ENCODE assay signal across 1 cellular context in the genomic region with DNA sequence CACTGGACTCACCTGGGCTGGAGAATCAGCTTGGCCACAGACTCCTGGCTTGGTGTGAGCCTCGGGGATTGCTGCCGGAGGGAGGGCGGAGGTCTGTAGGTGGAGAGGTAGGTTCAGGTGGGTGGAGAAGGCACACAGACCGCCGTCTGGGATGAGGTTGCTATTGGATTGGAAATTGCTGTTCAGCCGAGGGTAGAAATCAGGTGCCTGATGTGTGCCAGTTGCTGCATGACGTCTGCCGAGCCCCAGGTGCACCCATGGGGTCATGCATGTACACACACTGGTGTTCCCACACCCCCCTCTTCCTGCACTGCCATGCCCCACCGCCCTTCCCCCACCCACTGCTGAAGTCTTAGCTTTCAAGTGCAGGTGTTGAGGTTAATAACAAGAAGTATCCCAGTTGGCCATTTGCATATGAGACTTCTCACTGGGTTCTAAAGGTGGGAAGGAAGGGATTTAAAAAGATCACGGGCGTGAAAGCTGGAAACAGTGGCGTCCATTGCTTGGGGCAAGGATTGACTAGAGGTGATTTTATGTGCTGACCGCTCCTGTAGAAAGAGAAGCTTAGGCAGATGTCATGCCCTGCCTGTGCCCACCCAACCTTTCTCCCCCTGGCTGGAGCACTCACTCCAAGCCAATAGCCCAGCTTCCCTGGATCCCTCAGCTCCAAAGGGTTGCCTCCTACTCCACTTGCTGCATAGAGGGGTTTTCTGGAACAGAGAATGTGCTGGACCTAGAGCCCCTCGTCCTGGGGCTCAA.
TF ChIP-seq lines count a peak whose summit lies in the region.

No MANE protein-coding gene starts in this region.

TF ChIP-seq in HepG2, 621 proteins besides CTCF, POLR2A, EP300 and RAD21 (continued from another document):
- TF ChIP-seq, protein P1, sequence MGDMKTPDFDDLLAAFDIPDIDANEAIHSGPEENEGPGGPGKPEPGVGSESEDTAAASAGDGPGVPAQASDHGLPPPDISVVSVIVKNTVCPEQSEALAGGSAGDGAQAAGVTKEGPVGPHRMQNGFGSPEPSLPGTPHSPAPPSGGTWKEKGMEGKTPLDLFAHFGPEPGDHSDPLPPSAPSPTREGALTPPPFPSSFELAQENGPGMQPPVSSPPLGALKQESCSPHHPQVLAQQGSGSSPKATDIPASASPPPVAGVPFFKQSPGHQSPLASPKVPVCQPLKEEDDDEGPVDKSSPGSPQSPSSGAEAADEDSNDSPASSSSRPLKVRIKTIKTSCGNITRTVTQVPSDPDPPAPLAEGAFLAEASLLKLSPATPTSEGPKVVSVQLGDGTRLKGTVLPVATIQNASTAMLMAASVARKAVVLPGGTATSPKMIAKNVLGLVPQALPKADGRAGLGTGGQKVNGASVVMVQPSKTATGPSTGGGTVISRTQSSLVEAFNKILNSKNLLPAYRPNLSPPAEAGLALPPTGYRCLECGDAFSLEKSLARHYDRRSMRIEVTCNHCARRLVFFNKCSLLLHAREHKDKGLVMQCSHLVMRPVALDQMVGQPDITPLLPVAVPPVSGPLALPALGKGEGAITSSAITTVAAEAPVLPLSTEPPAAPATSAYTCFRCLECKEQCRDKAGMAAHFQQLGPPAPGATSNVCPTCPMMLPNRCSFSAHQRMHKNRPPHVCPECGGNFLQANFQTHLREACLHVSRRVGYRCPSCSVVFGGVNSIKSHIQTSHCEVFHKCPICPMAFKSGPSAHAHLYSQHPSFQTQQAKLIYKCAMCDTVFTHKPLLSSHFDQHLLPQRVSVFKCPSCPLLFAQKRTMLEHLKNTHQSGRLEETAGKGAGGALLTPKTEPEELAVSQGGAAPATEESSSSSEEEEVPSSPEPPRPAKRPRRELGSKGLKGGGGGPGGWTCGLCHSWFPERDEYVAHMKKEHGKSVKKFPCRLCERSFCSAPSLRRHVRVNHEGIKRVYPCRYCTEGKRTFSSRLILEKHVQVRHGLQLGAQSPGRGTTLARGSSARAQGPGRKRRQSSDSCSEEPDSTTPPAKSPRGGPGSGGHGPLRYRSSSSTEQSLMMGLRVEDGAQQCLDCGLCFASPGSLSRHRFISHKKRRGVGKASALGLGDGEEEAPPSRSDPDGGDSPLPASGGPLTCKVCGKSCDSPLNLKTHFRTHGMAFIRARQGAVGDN (CRISPR knock-in tag; IDR thresholded peaks at IDR 0.05), result 0 out of 2 replicates have a peak, but pooled peaks have one; percentile 19
- TF ChIP-seq TBX2 (CRISPR knock-in tag; IDR thresholded peaks at IDR 0.05; ENCODE audit: borderline replicate concordance) (peak; percentile 28; the same call in 1 of the 2 replicates), CENPT (CRISPR knock-in tag; IDR thresholded peaks at IDR 0.05; ENCODE audit: low read depth) (no peak), NFE2L1 (CRISPR knock-in tag; IDR thresholded peaks at IDR 0.05; ENCODE audit: borderline replicate concordance) (no peak)
- TF ChIP-seq, protein P2, sequence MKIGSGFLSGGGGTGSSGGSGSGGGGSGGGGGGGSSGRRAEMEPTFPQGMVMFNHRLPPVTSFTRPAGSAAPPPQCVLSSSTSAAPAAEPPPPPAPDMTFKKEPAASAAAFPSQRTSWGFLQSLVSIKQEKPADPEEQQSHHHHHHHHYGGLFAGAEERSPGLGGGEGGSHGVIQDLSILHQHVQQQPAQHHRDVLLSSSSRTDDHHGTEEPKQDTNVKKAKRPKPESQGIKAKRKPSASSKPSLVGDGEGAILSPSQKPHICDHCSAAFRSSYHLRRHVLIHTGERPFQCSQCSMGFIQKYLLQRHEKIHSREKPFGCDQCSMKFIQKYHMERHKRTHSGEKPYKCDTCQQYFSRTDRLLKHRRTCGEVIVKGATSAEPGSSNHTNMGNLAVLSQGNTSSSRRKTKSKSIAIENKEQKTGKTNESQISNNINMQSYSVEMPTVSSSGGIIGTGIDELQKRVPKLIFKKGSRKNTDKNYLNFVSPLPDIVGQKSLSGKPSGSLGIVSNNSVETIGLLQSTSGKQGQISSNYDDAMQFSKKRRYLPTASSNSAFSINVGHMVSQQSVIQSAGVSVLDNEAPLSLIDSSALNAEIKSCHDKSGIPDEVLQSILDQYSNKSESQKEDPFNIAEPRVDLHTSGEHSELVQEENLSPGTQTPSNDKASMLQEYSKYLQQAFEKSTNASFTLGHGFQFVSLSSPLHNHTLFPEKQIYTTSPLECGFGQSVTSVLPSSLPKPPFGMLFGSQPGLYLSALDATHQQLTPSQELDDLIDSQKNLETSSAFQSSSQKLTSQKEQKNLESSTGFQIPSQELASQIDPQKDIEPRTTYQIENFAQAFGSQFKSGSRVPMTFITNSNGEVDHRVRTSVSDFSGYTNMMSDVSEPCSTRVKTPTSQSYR (CRISPR knock-in tag; IDR thresholded peaks at IDR 0.05; ENCODE audit: borderline replicate concordance), result peak; percentile 32; the same call in 1 of the 2 replicates
